ENCODE assay signal across 8 cellular contexts in the genomic region with DNA sequence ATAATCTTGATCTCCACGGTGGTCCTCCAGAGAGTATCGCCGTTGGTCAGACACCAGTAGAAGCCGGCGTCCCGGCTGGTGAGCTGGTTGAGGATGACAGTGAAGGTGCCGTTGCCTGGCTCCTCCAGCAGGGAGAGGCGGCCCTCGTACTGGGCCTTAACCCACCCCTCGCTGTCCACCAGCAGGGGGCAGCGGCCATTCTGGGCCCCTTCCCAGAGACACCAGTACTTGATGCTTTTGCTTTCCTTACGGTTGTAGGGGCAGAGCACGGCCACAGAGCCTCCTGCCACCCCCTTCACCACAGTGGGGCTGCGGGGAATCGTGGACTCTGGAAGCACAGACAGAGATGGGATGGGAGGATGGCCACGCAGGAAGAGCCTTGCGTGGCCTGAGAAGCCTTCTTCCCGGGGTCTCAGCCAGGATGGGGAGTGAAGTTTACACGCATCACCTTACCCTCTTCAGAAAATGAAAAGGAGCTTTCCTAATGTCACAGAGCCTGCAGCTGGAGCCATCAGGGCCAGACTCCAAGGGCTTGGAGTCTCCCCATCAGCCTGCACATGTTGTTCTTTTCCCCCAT. TPM values are rescaled to one million over a fixed set of nuclear protein-coding genes. Genes with fewer than 3 reads are reported as not detected.
DNase-seq lines count a peak whose midpoint lies in the region; ATAC-seq and TF ChIP-seq lines count a peak whose summit lies in the region.

No MANE protein-coding gene starts in this region.

- DNase-seq in DMS53 treated with DMSO at 0.1 percent for 48 hours (lab: John Stamatoyannopoulos, UW; ENCODE audit: unreplicated experiment) (peak; percentile 29), left ventricle myocardium superior (peak; percentile 47), A172 (ENCODE audit: low spot score) (no peak), NCI-H1105 treated with DMSO at 0.1 percent for 48 hours (lab: John Stamatoyannopoulos, UW) (no peak), NCI-H187 (lab: John Stamatoyannopoulos, UW) (no peak)
- DNase-seq in activated CD8-positive, alpha-beta memory T cell treated with anti-CD3 and anti-CD28 coated beads, Interleukin-2, amount 50 U/mL, for 4 hours, result peak; percentile 37
- peak; percentile 43 to 50 for DNase-seq in stimulated activated CD8-positive, alpha-beta memory T cell treated with anti-CD3 and anti-CD28 coated beads, Interleukin-2, amount 100 ng/mL, for 48 hours (ENCODE audit: low read depth in 2 of 2)

- H2AFZ ChIP-seq in KMS-11 (ENCODE audit: low read depth), result no peak overlapping the region

- H3K9ac ChIP-seq in KMS-11, result no peak overlapping the region

- peak; percentile 50 for TF ChIP-seq CTCF in KMS-11 (conservative IDR thresholded peaks at IDR 0.05; ENCODE audit: low read depth, low read length)

- no peak overlapping the region for H3K4me3 ChIP-seq in KMS-11 (IDR thresholded peaks at IDR 0.05; ENCODE audit: insufficient read depth, low read depth, low read length)

- ATAC-seq in left ventricle myocardium superior, result peak; percentile 47

- no peak overlapping the region for H3K27ac ChIP-seq in KMS-11

- H4K20me1 ChIP-seq in KMS-11 (ENCODE audit: insufficient read depth), result no peaks in the 10 kb centered on the region

- no peaks in the 10 kb centered on the region for H3K4me1 ChIP-seq in KMS-11 (ENCODE audit: low read depth, poor library complexity, severe bottlenecking)

- intact Hi-C loops in left ventricle myocardium superior (cut with micrococcal nuclease), result no loop called here

- H3K4me2 ChIP-seq in KMS-11, result no peak overlapping the region

- H3K36me3 ChIP-seq in KMS-11 (ENCODE audit: insufficient read depth), result no peaks in the 10 kb centered on the region

- no peaks in the 10 kb centered on the region for H3K79me2 ChIP-seq in KMS-11 (ENCODE audit: insufficient read depth, low read depth)

- H3K27me3 ChIP-seq in KMS-11 (ENCODE audit: insufficient read depth, low read depth), result no peaks in the 10 kb centered on the region

RNA-seq across cellular contexts. Expression of a gene that starts 10.7 kb away (rescaled TPM):
- total RNA-seq in left ventricle myocardium superior, result not detected
- not detected in 2 replicates for total RNA-seq in A172 (2014; rRNA removed; shearing (Covaris generic))

RNA-seq across cellular contexts. Expression of a gene that starts 13.8 kb away (rescaled TPM):
- 6.2 TPM for total RNA-seq in left ventricle myocardium superior
- 3.6 and 4.0 TPM in 2 replicates for total RNA-seq in A172 (2014; rRNA removed; shearing (Covaris generic))

RNA-seq across cellular contexts. Expression of a gene that starts 34.7 kb away (rescaled TPM):
- not detected for total RNA-seq in left ventricle myocardium superior
- not detected in 2 replicates for total RNA-seq in A172 (2014; rRNA removed; shearing (Covaris generic))

RNA-seq across cellular contexts. Expression of a gene that starts 38.3 kb away (rescaled TPM):
- total RNA-seq in left ventricle myocardium superior, result not detected
- total RNA-seq in A172 (2014; rRNA removed; shearing (Covaris generic)), result not detected in 2 replicates

Comparison
In these comparisons a context has a peak if more than half of its experiments do, and no peak if none do; other contexts are left out.
1. DNase-seq: peak in DMS53 treated with DMSO at 0.1 percent for 48 hours (single experiment), activated CD8-positive, alpha-beta memory T cell treated with anti-CD3 and anti-CD28 coated beads, Interleukin-2, amount 50 U/mL, for 4 hours (single experiment), left ventricle myocardium superior (single experiment) and stimulated activated CD8-positive, alpha-beta memory T cell treated with anti-CD3 and anti-CD28 coated beads, Interleukin-2, amount 100 ng/mL, for 48 hours (2 of 2); none in A172 (single experiment), NCI-H1105 treated with DMSO at 0.1 percent for 48 hours (single experiment) and NCI-H187 (0 of 2).